1 cellular context compared by ENCODE assay signal in genomic region chr9:127990539-127990938, GRCh38.
TF ChIP-seq lines count a peak whose summit lies in the region.

No MANE protein-coding gene starts in this region.

TF ChIP-seq in liver, 16 proteins besides CTCF, POLR2A, EP300 and RAD21 (continued from another document):
- TF ChIP-seq ZBTB33 (IDR thresholded peaks at IDR 0.05) (no peak), FOXA1 (IDR thresholded peaks at IDR 0.05) (no peak)
